ENCODE assay signal across 1 cellular context in the genomic region with DNA sequence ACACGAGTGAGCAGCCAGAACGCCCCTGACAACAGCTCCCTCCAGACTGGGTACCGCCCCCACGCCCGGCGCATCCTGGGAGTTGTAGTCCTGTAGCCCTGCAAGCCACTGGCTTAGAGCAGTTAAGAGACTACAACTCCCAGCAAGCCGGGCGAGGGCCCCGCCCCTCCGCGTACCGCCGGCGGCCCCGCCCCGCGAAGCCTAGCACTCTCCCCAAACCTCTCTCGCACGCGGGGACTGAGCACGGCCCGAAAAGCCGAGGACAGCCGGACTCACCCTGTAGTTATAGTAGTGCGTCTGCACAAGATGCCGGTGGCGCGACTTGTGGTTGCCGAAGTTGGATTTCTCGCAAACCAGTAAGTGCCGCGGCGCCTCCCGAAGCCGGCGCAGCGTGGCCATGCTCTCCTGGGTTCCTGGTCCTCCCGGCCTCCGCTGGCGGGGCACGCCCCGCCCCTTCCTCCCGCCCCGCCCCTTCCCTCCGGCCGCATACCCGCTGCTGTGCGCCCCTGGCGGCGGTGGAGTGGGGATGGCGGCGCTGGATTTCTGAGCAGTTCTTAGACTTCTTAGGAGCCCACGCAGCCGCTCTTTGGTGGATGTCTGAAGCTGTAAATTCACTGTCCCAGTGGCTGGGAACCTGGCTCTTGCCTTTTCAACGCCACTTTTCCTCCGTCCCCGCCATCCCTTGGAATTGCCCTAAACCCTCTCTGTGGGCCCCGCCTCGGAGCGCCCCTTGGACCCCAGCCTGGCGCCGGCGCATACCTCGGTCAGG.
TF ChIP-seq lines count a peak whose summit lies in the region.

A gene with protein sequence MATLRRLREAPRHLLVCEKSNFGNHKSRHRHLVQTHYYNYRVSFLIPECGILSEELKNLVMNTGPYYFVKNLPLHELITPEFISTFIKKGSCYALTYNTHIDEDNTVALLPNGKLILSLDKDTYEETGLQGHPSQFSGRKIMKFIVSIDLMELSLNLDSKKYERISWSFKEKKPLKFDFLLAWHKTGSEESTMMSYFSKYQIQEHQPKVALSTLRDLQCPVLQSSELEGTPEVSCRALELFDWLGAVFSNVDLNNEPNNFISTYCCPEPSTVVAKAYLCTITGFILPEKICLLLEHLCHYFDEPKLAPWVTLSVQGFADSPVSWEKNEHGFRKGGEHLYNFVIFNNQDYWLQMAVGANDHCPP (minus strand): TSS at position 434 of the 769 bp plus-strand sequence. CDS start 35 bp downstream, at position 399.

TF ChIP-seq in WTC11, 78 proteins besides CTCF, POLR2A, EP300 and RAD21 (continued from another document and continues in another):
- TF ChIP-seq, protein P1, sequence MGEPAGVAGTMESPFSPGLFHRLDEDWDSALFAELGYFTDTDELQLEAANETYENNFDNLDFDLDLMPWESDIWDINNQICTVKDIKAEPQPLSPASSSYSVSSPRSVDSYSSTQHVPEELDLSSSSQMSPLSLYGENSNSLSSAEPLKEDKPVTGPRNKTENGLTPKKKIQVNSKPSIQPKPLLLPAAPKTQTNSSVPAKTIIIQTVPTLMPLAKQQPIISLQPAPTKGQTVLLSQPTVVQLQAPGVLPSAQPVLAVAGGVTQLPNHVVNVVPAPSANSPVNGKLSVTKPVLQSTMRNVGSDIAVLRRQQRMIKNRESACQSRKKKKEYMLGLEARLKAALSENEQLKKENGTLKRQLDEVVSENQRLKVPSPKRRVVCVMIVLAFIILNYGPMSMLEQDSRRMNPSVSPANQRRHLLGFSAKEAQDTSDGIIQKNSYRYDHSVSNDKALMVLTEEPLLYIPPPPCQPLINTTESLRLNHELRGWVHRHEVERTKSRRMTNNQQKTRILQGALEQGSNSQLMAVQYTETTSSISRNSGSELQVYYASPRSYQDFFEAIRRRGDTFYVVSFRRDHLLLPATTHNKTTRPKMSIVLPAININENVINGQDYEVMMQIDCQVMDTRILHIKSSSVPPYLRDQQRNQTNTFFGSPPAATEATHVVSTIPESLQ (CRISPR knock-in tag; IDR thresholded peaks at IDR 0.05): no peak
- TF ChIP-seq, protein P2, sequence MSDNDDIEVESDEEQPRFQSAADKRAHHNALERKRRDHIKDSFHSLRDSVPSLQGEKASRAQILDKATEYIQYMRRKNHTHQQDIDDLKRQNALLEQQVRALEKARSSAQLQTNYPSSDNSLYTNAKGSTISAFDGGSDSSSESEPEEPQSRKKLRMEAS (CRISPR knock-in tag; IDR thresholded peaks at IDR 0.05): peak; percentile 92
- TF ChIP-seq, protein P3, sequence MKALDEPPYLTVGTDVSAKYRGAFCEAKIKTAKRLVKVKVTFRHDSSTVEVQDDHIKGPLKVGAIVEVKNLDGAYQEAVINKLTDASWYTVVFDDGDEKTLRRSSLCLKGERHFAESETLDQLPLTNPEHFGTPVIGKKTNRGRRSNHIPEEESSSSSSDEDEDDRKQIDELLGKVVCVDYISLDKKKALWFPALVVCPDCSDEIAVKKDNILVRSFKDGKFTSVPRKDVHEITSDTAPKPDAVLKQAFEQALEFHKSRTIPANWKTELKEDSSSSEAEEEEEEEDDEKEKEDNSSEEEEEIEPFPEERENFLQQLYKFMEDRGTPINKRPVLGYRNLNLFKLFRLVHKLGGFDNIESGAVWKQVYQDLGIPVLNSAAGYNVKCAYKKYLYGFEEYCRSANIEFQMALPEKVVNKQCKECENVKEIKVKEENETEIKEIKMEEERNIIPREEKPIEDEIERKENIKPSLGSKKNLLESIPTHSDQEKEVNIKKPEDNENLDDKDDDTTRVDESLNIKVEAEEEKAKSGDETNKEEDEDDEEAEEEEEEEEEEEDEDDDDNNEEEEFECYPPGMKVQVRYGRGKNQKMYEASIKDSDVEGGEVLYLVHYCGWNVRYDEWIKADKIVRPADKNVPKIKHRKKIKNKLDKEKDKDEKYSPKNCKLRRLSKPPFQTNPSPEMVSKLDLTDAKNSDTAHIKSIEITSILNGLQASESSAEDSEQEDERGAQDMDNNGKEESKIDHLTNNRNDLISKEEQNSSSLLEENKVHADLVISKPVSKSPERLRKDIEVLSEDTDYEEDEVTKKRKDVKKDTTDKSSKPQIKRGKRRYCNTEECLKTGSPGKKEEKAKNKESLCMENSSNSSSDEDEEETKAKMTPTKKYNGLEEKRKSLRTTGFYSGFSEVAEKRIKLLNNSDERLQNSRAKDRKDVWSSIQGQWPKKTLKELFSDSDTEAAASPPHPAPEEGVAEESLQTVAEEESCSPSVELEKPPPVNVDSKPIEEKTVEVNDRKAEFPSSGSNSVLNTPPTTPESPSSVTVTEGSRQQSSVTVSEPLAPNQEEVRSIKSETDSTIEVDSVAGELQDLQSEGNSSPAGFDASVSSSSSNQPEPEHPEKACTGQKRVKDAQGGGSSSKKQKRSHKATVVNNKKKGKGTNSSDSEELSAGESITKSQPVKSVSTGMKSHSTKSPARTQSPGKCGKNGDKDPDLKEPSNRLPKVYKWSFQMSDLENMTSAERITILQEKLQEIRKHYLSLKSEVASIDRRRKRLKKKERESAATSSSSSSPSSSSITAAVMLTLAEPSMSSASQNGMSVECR (CRISPR knock-in tag; IDR thresholded peaks at IDR 0.05; ENCODE audit: borderline replicate concordance): peak; percentile 78; the same call in 1 of the 2 replicates
- TF ChIP-seq, protein P4, sequence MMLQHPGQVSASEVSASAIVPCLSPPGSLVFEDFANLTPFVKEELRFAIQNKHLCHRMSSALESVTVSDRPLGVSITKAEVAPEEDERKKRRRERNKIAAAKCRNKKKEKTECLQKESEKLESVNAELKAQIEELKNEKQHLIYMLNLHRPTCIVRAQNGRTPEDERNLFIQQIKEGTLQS (CRISPR knock-in tag; conservative IDR thresholded peaks at IDR 0.05): no peak
- TF ChIP-seq TEAD4 (CRISPR knock-in tag; IDR thresholded peaks at IDR 0.05): peak; percentile 54; the same call in 1 of the 2 replicates
- no peak for TF ChIP-seq ZNF138 (CRISPR knock-in tag; conservative IDR thresholded peaks at IDR 0.05)
- TF ChIP-seq JUN (CRISPR knock-in tag; IDR thresholded peaks at IDR 0.05): no peak
- TF ChIP-seq, protein P5, sequence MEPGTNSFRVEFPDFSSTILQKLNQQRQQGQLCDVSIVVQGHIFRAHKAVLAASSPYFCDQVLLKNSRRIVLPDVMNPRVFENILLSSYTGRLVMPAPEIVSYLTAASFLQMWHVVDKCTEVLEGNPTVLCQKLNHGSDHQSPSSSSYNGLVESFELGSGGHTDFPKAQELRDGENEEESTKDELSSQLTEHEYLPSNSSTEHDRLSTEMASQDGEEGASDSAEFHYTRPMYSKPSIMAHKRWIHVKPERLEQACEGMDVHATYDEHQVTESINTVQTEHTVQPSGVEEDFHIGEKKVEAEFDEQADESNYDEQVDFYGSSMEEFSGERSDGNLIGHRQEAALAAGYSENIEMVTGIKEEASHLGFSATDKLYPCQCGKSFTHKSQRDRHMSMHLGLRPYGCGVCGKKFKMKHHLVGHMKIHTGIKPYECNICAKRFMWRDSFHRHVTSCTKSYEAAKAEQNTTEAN (CRISPR knock-in tag; IDR thresholded peaks at IDR 0.05): no peak
- peak; percentile 57; the same call in 1 of the 2 replicates for TF ChIP-seq ZNF219 (CRISPR knock-in tag; IDR thresholded peaks at IDR 0.05; ENCODE audit: borderline replicate concordance)
- TF ChIP-seq, protein P6, sequence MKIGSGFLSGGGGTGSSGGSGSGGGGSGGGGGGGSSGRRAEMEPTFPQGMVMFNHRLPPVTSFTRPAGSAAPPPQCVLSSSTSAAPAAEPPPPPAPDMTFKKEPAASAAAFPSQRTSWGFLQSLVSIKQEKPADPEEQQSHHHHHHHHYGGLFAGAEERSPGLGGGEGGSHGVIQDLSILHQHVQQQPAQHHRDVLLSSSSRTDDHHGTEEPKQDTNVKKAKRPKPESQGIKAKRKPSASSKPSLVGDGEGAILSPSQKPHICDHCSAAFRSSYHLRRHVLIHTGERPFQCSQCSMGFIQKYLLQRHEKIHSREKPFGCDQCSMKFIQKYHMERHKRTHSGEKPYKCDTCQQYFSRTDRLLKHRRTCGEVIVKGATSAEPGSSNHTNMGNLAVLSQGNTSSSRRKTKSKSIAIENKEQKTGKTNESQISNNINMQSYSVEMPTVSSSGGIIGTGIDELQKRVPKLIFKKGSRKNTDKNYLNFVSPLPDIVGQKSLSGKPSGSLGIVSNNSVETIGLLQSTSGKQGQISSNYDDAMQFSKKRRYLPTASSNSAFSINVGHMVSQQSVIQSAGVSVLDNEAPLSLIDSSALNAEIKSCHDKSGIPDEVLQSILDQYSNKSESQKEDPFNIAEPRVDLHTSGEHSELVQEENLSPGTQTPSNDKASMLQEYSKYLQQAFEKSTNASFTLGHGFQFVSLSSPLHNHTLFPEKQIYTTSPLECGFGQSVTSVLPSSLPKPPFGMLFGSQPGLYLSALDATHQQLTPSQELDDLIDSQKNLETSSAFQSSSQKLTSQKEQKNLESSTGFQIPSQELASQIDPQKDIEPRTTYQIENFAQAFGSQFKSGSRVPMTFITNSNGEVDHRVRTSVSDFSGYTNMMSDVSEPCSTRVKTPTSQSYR (CRISPR knock-in tag; IDR thresholded peaks at IDR 0.05): peak; percentile 16; the same call in 1 of the 2 replicates
- TF ChIP-seq, protein P7, sequence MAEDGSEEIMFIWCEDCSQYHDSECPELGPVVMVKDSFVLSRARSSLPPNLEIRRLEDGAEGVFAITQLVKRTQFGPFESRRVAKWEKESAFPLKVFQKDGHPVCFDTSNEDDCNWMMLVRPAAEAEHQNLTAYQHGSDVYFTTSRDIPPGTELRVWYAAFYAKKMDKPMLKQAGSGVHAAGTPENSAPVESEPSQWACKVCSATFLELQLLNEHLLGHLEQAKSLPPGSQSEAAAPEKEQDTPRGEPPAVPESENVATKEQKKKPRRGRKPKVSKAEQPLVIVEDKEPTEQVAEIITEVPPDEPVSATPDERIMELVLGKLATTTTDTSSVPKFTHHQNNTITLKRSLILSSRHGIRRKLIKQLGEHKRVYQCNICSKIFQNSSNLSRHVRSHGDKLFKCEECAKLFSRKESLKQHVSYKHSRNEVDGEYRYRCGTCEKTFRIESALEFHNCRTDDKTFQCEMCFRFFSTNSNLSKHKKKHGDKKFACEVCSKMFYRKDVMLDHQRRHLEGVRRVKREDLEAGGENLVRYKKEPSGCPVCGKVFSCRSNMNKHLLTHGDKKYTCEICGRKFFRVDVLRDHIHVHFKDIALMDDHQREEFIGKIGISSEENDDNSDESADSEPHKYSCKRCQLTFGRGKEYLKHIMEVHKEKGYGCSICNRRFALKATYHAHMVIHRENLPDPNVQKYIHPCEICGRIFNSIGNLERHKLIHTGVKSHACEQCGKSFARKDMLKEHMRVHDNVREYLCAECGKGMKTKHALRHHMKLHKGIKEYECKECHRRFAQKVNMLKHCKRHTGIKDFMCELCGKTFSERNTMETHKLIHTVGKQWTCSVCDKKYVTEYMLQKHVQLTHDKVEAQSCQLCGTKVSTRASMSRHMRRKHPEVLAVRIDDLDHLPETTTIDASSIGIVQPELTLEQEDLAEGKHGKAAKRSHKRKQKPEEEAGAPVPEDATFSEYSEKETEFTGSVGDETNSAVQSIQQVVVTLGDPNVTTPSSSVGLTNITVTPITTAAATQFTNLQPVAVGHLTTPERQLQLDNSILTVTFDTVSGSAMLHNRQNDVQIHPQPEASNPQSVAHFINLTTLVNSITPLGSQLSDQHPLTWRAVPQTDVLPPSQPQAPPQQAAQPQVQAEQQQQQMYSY (CRISPR knock-in tag; IDR thresholded peaks at IDR 0.05): peak; percentile 52
- TF ChIP-seq, protein P8, sequence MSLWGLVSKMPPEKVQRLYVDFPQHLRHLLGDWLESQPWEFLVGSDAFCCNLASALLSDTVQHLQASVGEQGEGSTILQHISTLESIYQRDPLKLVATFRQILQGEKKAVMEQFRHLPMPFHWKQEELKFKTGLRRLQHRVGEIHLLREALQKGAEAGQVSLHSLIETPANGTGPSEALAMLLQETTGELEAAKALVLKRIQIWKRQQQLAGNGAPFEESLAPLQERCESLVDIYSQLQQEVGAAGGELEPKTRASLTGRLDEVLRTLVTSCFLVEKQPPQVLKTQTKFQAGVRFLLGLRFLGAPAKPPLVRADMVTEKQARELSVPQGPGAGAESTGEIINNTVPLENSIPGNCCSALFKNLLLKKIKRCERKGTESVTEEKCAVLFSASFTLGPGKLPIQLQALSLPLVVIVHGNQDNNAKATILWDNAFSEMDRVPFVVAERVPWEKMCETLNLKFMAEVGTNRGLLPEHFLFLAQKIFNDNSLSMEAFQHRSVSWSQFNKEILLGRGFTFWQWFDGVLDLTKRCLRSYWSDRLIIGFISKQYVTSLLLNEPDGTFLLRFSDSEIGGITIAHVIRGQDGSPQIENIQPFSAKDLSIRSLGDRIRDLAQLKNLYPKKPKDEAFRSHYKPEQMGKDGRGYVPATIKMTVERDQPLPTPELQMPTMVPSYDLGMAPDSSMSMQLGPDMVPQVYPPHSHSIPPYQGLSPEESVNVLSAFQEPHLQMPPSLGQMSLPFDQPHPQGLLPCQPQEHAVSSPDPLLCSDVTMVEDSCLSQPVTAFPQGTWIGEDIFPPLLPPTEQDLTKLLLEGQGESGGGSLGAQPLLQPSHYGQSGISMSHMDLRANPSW (CRISPR knock-in tag; conservative IDR thresholded peaks at IDR 0.05; ENCODE audit: low read depth): no peak
- TF ChIP-seq IRF2 (CRISPR knock-in tag; IDR thresholded peaks at IDR 0.05; ENCODE audit: borderline replicate concordance, low read depth): no peak
- TF ChIP-seq RELA (CRISPR knock-in tag; IDR thresholded peaks at IDR 0.05; ENCODE audit: borderline replicate concordance): no peak
- TF ChIP-seq, protein P9, sequence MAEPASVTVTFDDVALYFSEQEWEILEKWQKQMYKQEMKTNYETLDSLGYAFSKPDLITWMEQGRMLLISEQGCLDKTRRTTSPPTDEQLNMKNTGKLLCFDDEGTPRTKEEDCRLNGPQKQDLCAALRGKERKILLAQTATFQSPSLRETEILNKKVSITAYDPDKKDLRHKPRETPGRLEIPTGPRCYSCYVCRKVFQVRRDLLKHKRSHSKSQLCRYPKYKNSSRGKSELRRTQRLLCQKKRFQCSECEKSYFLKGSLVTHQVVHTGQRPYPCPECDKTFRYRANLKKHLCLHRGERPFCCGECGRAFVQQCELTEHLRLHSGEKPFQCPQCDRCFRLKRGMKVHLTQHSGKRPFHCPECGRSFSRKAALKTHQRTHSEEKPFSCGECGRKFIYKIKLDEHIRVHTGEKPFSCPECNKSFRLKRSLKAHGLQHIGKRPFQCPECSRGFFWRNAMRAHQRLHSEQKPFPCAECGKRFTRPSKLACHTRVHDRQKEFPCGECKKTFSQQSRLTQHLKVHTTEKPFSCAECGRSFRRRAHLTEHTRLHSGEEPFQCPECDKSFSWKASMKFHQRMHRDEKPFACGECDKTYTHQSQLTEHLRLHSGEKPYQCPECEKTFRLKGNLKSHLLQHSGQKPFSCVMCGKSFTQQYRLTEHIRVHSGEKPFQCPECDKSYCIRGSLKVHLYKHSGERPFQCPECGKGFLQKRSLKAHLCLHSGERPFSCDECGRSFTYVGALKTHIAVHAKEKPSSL (CRISPR knock-in tag; conservative IDR thresholded peaks at IDR 0.05): no peak
- TF ChIP-seq, protein P10, sequence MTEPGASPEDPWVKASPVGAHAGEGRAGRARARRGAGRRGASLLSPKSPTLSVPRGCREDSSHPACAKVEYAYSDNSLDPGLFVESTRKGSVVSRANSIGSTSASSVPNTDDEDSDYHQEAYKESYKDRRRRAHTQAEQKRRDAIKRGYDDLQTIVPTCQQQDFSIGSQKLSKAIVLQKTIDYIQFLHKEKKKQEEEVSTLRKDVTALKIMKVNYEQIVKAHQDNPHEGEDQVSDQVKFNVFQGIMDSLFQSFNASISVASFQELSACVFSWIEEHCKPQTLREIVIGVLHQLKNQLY (CRISPR knock-in tag; IDR thresholded peaks at IDR 0.05): no peak; the same call in 1 of the 2 replicates
- TF ChIP-seq SP1 (CRISPR knock-in tag; conservative IDR thresholded peaks at IDR 0.05): peak; percentile 100
- TF ChIP-seq ATF1 (CRISPR knock-in tag; IDR thresholded peaks at IDR 0.05): no peak
- TF ChIP-seq, protein P11, sequence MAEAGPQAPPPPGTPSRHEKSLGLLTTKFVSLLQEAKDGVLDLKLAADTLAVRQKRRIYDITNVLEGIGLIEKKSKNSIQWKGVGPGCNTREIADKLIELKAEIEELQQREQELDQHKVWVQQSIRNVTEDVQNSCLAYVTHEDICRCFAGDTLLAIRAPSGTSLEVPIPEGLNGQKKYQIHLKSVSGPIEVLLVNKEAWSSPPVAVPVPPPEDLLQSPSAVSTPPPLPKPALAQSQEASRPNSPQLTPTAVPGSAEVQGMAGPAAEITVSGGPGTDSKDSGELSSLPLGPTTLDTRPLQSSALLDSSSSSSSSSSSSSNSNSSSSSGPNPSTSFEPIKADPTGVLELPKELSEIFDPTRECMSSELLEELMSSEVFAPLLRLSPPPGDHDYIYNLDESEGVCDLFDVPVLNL (CRISPR knock-in tag; IDR thresholded peaks at IDR 0.05; ENCODE audit: borderline replicate concordance, low read depth): no peak
- no peak for TF ChIP-seq ZNF317 (CRISPR knock-in tag; IDR thresholded peaks at IDR 0.05; ENCODE audit: borderline replicate concordance, low read depth)
